1 cellular context compared by ENCODE assay signal in genomic region chr3:120689395-120689794, GRCh38.
TF ChIP-seq lines count a peak whose summit lies in the region.

No MANE protein-coding gene starts in this region.

TF ChIP-seq in GM23338, 12 proteins besides CTCF, POLR2A, EP300 and RAD21 (continued from another document):
- TF ChIP-seq ZNF462 (CRISPR knock-in tag; IDR thresholded peaks at IDR 0.05) (no peak), NANOG (IDR thresholded peaks at IDR 0.05; ENCODE audit: borderline replicate concordance) (no peak), POLR2AphosphoS5 (IDR thresholded peaks at IDR 0.05; ENCODE audit: low read depth) (no peak), EZH2 (IDR thresholded peaks at IDR 0.05; ENCODE audit: low read depth, unreplicated experiment) (no peak), ZNF114 (CRISPR knock-in tag; IDR thresholded peaks at IDR 0.05) (no peak), CREB1 (CRISPR knock-in tag; IDR thresholded peaks at IDR 0.05; ENCODE audit: low read depth) (no peak)
